In the genomic region with DNA sequence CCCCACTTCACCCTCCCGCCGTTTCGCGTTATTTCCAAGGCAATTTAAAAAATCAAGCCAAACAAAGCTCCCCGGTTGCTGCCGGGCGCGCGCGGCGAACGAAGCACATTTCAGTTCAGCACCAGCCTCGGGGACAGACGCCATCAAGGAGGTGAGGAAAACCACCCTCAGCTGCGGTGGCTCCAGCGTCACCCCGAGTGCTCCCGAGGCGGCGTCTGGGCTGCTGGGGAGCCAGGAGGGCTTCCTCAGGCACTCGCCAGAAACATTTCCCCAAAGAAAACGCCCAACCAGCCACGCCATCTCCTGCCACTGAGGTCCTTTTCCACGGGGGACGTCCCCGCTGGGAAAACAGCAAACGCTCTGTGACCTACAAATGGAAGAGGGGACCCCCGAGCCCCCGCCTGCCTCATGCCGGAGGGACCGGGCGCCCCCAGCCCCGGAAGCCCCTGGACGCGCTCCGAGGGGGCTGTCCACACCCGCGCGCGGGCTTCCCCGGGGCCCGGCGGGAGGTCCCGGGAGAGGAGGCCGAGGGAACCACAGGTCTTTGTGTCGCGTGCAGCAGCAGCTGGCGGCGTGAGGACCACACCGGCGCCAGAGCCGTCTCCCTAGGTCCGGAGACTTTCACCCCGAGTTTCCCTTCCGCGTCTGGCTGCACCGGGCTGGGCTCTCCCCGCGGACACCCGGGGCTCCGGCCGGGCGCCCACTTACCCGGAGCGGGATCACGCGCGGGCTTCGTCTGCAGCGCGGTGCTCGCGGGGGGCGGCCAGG, we compare ENCODE assay signal across 8 cellular contexts. TPM values are rescaled to one million over a fixed set of nuclear protein-coding genes. Genes with fewer than 3 reads are reported as not detected.
DNase-seq lines count a peak whose midpoint lies in the region; ATAC-seq and TF ChIP-seq lines count a peak whose summit lies in the region.

No MANE protein-coding gene starts in this region.

- peaks cover 83% of the 10 kb centered on the region for H3K27me3 ChIP-seq in transverse colon

- no peaks in the 10 kb centered on the region for H3K36me3 ChIP-seq in transverse colon

- H3K4me3 ChIP-seq in fibroblast of mammary gland (ENCODE audit: control insufficient read depth, low read depth, low read length) (peak overlapping the region; percentile 24), transverse colon (peak overlapping the region; percentile 3 to 59 (median 48))

- DNase-seq in EL: peak; percentile 59
- DNase-seq in HFFc6: peak; percentile 36
- DNase-seq in NOMO-1 treated with DMSO at 0.1 percent for 48 hours (lab: John Stamatoyannopoulos, UW; ENCODE audit: unreplicated experiment): peak; percentile 27
- DNase-seq in activated T-helper 1 cell treated with anti-CD3 and anti-CD28 coated beads, Interleukin-2, amount 50 U/mL, for 16 hours (ENCODE audit: low read depth in 1 of 2, low spot score in 1 of 2): peak; percentile 26 to 32
- peak; percentile 50 for DNase-seq in fibroblast of mammary gland (ENCODE audit: low read depth)
- DNase-seq in neural crest cell (ENCODE audit: low read depth, low spot score): peak; percentile 48
- DNase-seq in transverse colon: peak; percentile 67

- no peak for ATAC-seq in GM19328 (IDR thresholded peaks at IDR 0.05; ENCODE audit: unreplicated experiment)

- no peak for TF ChIP-seq EP300 in transverse colon (IDR thresholded peaks at IDR 0.05; ENCODE audit: low read depth)

- peaks cover 3 to 33% (median 27%) of the 10 kb centered on the region in 4 donors for H3K4me1 ChIP-seq in transverse colon

- H3K27ac Mint-ChIP-seq in HFFc6: no peak overlapping the region
- peak overlapping the region; percentile 82 for H3K27ac Mint-ChIP-seq in neural crest cell (ENCODE audit: unreplicated experiment)

- H3K9me3 Mint-ChIP-seq in HFFc6: no peaks in the 10 kb centered on the region
- H3K9me3 Mint-ChIP-seq in neural crest cell: no peaks in the 10 kb centered on the region

- H3K36me3 Mint-ChIP-seq in HFFc6 (ENCODE audit: low read depth) (peaks cover 4% of the 10 kb centered on the region), neural crest cell (ENCODE audit: low read depth) (no peaks in the 10 kb centered on the region)

- intact Hi-C loops in transverse colon (cut with DNase I; ENCODE audit: low total_unique reads): no loop called here

- in situ Hi-C loops in transverse colon (cut with MboI; ENCODE audit: low pct_ligation_motif_present in 1 of 4, low pct_unique_long_range_greater_than_20kb in 1 of 4, low sequenced_read_pairs in 3 of 4): no loop called here

- peak overlapping the region; percentile 15 to 72 (median 28) for H3K27ac ChIP-seq in transverse colon

- WGBS in transverse colon (ENCODE audit: low coverage in 1 of 2), 2 donors: 0 to 5% methylated on average over 12 to 44 of the region's 74 CpGs

- H3K4me1 Mint-ChIP-seq in HFFc6 (ENCODE audit: low read depth) (peaks cover 15% of the 10 kb centered on the region), neural crest cell (peaks cover 35% of the 10 kb centered on the region)

- TF ChIP-seq CTCF in HFFc6 (IDR thresholded peaks at IDR 0.05) (no peak), fibroblast of mammary gland (conservative IDR thresholded peaks at IDR 0.05; ENCODE audit: control insufficient read depth, insufficient read depth, low read depth, low read length) (no peak), neural crest cell (conservative IDR thresholded peaks at IDR 0.05) (no peak), transverse colon (IDR thresholded peaks at IDR 0.05) (no peak)

- H3K27me3 Mint-ChIP-seq in HFFc6 (ENCODE audit: insufficient read depth) (peaks cover 24% of the 10 kb centered on the region), neural crest cell (ENCODE audit: low read depth) (peaks cover 63% of the 10 kb centered on the region)

- TF ChIP-seq POLR2A in transverse colon (IDR thresholded peaks at IDR 0.05): no peak

- peak overlapping the region; percentile 76 for H3K4me3 Mint-ChIP-seq in HFFc6
- peak overlapping the region; percentile 93 for H3K4me3 Mint-ChIP-seq in neural crest cell

- no peaks in the 10 kb centered on the region for H3K9me3 ChIP-seq in transverse colon

RNA-seq across cellular contexts. Expression of gene GNG4, which starts 0.4 kb away (rescaled TPM):
- total RNA-seq in HFFc6 (2021; fragmentation: NEBNext Ultra II Directional; extraction: Animal tissue kit (Norgen Biotek cat#: 25700)): 1 to 10 TPM; 1.5 to 3.6 (median 2.9) TPM
- total RNA-seq in neural crest cell: 35.2 and 38.2 TPM in 2 replicates
- 1 to 10 TPM in 3 of 4 donors, under 1 TPM in 1; 0.37 to 6.8 (median 5.5) TPM for total RNA-seq in transverse colon
